In the genomic region with DNA sequence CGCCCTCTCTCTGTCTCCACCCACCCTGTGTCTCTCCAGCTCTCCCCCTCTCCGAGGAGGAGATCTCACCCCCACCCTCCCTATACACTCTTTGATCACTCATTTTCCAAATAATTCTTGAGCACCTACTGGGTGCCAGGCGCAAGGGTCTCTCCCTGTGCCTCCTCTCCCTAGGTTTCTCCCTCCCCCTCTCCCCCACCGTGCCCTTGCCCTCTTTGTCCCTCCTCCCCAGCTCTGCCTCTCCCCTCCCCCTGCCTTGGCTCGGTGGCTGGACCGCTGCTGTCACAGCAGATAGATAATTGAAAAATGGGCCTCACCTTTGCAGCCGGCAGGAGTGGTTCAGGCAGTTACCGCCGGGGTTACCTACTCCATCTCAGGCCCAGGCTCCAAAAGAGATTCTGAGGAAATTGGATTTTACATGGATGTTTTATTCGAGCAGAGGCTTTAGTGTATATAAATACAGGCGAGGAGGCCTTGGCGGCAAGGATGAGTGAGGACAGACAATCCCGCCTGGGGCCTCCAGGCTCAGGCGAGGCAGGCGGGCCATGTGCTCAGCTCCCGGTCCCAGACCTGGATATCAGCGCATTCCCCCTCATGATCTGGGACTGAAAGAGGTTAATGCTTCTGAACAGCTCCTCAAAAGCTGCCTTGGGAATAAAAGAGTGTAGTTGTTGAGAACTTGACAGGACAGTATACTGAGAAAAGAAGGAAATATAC, we compare ENCODE assay signal across 9 cellular contexts.
DNase-seq lines count a peak whose midpoint lies in the region; ATAC-seq and TF ChIP-seq lines count a peak whose summit lies in the region.
"Had no signal": no experiment of that assay in that cellular context is flagged by ENCODE, and none has a peak within 500 bp of the region (broad histone marks: within the 10 kb centered on the region; RNA-seq: fewer than 3 reads in every experiment).

No MANE protein-coding gene starts in this region.

- TF ChIP-seq CTCF in GM23338 (conservative IDR thresholded peaks at IDR 0.05; ENCODE audit: low read depth in 2 of 2), result no peak
- no peak for TF ChIP-seq CTCF in OCI-LY3 (IDR thresholded peaks at IDR 0.05; ENCODE audit: low read depth, low read length)
- no peak for TF ChIP-seq CTCF in glutamatergic neuron (IDR thresholded peaks at IDR 0.05; ENCODE audit: partially characterized antibody, unreplicated experiment)

- H4K20me1 ChIP-seq in GM23338 (replicated peaks; ENCODE audit: insufficient read depth) (no peaks in the 10 kb centered on the region), OCI-LY3 (ENCODE audit: insufficient read depth, low read length) (no peaks in the 10 kb centered on the region)

- H3K9ac ChIP-seq in OCI-LY3 (ENCODE audit: low read length), result no peak overlapping the region

- H3K4me1 Mint-ChIP-seq in GM23338 (peaks cover 39% of the 10 kb centered on the region), glutamatergic neuron (ENCODE audit: low read depth, unreplicated experiment) (peaks cover 13% of the 10 kb centered on the region)

- no peaks in the 10 kb centered on the region for H3F3A ChIP-seq in GM23338 (replicated peaks; ENCODE audit: low read depth)

- DNase-seq in GM23338 (ENCODE audit: low spot score) (peak; percentile 55), glutamatergic neuron (peak; percentile 52), DMS 273 treated with DMSO at 0.1 percent for 48 hours (lab: John Stamatoyannopoulos, UW) (no peak), NCI-H187 (lab: John Stamatoyannopoulos, UW) (no peak), HPDE6-E6E7 (ENCODE audit: extremely low spot score) (no peak), NCI-H2196 treated with DMSO at 0.1 percent for 48 hours (lab: John Stamatoyannopoulos, UW; ENCODE audit: unreplicated experiment) (no peak)
- DNase-seq: kidney glomerular epithelial cell had no signal

- peak; percentile 6 for ATAC-seq in GM23338

- H2AFZ ChIP-seq in GM23338, result peak overlapping the region; percentile 94
- peak overlapping the region; percentile 71; the same call in 1 of the 2 replicates for H2AFZ ChIP-seq in OCI-LY3 (ENCODE audit: low read depth, low read length)
- H2AFZ ChIP-seq in neuron (ENCODE audit: low read depth, low read length), result no peak overlapping the region

- no peak overlapping the region for H3K27ac ChIP-seq in GM23338 (ENCODE audit: low read depth)
- H3K27ac ChIP-seq in OCI-LY3 (ENCODE audit: low read length), result no peak overlapping the region

- peak overlapping the region; percentile 76 for H3K4me3 ChIP-seq in GM23338
- H3K4me3 ChIP-seq in OCI-LY3 (ENCODE audit: low read length), result peak overlapping the region; percentile 82
- H3K4me3 ChIP-seq in neuron (ENCODE audit: low read length), result peak overlapping the region; percentile 45

- H3K27me3 ChIP-seq in GM23338 (ENCODE audit: insufficient read depth), result peaks cover 93% of the 10 kb centered on the region
- H3K27me3 ChIP-seq in OCI-LY3 (ENCODE audit: low read depth, low read length), result peaks cover 10% of the 10 kb centered on the region; the same call in 1 of the 2 replicates
- H3K27me3 ChIP-seq in neuron (ENCODE audit: insufficient read depth, low read length), result peaks cover 57% of the 10 kb centered on the region

- peak overlapping the region; percentile 76 for H3K4me3 Mint-ChIP-seq in GM23338
- H3K4me3 Mint-ChIP-seq in glutamatergic neuron (ENCODE audit: unreplicated experiment), result peak overlapping the region; percentile 88

- H3K27ac Mint-ChIP-seq in GM23338 (no peak overlapping the region), glutamatergic neuron (ENCODE audit: unreplicated experiment) (no peak overlapping the region)

- H3K27me3 Mint-ChIP-seq in GM23338 (ENCODE audit: insufficient read depth, low read depth, poor library complexity), result peaks cover 69% of the 10 kb centered on the region
- peaks cover 19% of the 10 kb centered on the region for H3K27me3 Mint-ChIP-seq in glutamatergic neuron (ENCODE audit: unreplicated experiment)

- H3K79me2 ChIP-seq in GM23338 (replicated peaks; ENCODE audit: insufficient read depth), result no peaks in the 10 kb centered on the region
- no peaks in the 10 kb centered on the region for H3K79me2 ChIP-seq in OCI-LY3 (ENCODE audit: low read length)

- no peaks in the 10 kb centered on the region; the same call in 2 of the 3 replicates for H3K36me3 Mint-ChIP-seq in GM23338 (ENCODE audit: low read depth)
- peaks cover 5% of the 10 kb centered on the region for H3K36me3 Mint-ChIP-seq in glutamatergic neuron (ENCODE audit: unreplicated experiment)

- H3K9me3 ChIP-seq in OCI-LY3 (ENCODE audit: insufficient read depth, low read length) (no peaks in the 10 kb centered on the region), neuron (ENCODE audit: low read length) (no peaks in the 10 kb centered on the region)

- peaks cover 37% of the 10 kb centered on the region for H3K4me1 ChIP-seq in GM23338 (ENCODE audit: insufficient read depth)
- H3K4me1 ChIP-seq in OCI-LY3 (ENCODE audit: low read length), result no peaks in the 10 kb centered on the region
- peaks cover 22% of the 10 kb centered on the region for H3K4me1 ChIP-seq in neuron (ENCODE audit: insufficient read depth, low read length)

- no peaks in the 10 kb centered on the region for H3K36me3 ChIP-seq in GM23338 (ENCODE audit: insufficient read depth)
- H3K36me3 ChIP-seq in OCI-LY3 (replicated peaks; ENCODE audit: low read depth, low read length), result no peaks in the 10 kb centered on the region
- H3K36me3 ChIP-seq in neuron (ENCODE audit: insufficient read depth, low read length), result no peaks in the 10 kb centered on the region

- H3K4me2 ChIP-seq in GM23338 (peak overlapping the region; percentile 94), OCI-LY3 (ENCODE audit: low read length) (peak overlapping the region; percentile 97)

- H3K9me3 Mint-ChIP-seq in GM23338 (no peaks in the 10 kb centered on the region), glutamatergic neuron (ENCODE audit: unreplicated experiment) (peaks cover 9% of the 10 kb centered on the region)

- H3K9me2 ChIP-seq in GM23338 (ENCODE audit: insufficient read depth), result no peaks in the 10 kb centered on the region

TF ChIP-seq in GM23338, 12 proteins besides CTCF, POLR2A, EP300 and RAD21:
- TF ChIP-seq EZH2 (IDR thresholded peaks at IDR 0.05; ENCODE audit: low read depth, unreplicated experiment) (peak; percentile 50), STAT1 (IDR thresholded peaks at IDR 0.05; ENCODE audit: unreplicated experiment) (no peak), REST (IDR thresholded peaks at IDR 0.05; ENCODE audit: unreplicated experiment) (no peak)

Comparison
In these comparisons a context has a peak if more than half of its experiments do, and no peak if none do; other contexts are left out.
1. DNase-seq: peak in GM23338 (single experiment) and glutamatergic neuron (single experiment); none in DMS 273 treated with DMSO at 0.1 percent for 48 hours (single experiment), NCI-H187 (0 of 2), HPDE6-E6E7 (single experiment) and NCI-H2196 treated with DMSO at 0.1 percent for 48 hours (single experiment).
2. Peak in every context shown above with its lines, with median percentiles within 50 percentile points of each other: H3K4me3 ChIP-seq.